ENCODE assay signal across 15 cellular contexts in the genomic region with DNA sequence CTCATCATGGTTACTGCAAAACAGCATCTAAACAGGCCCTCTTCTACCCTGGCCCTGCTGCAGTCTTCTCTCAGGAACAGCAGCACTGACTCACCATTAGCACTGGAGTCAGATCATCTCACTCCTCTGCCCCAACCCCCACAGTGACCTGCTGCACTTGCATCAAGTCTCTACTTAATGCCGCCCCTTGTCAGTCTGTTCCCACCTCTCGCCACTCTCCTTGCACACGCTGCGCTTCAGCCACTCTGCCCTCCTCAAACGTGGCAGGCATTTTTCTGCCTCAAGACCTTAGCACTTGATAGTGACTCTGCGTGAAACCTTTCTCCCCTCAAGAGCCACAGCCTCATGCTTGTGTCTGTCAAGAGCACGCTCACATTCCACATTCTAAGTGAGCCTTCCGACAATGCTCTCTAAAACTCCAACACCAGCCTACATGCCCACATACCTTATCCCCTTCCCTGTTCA. TPM values are rescaled to one million over a fixed set of nuclear protein-coding genes. Genes with fewer than 3 reads are reported as not detected.
DNase-seq lines count a peak whose midpoint lies in the region; ATAC-seq and TF ChIP-seq lines count a peak whose summit lies in the region.
"Had no signal": no experiment of that assay in that cellular context is flagged by ENCODE, and none has a peak within 500 bp of the region (broad histone marks: within the 10 kb centered on the region; RNA-seq: fewer than 3 reads in every experiment).

No MANE protein-coding gene starts in this region.

- no peaks in the 10 kb centered on the region for H3K27me3 ChIP-seq in fibroblast of lung (ENCODE audit: control insufficient read depth, insufficient read depth, low read length)
- H3K27me3 ChIP-seq in A673 (replicated peaks; ENCODE audit: insufficient read depth, low read depth, low read length, poor library complexity) = no peaks in the 10 kb centered on the region
- H3K27me3 ChIP-seq: esophagus muscularis mucosa had no signal

- intact Hi-C loops in mucosa of descending colon (cut with DNase I, micrococcal nuclease) (no loop called here), A673 (cut with micrococcal nuclease; ENCODE audit: unreplicated experiment) (no loop called here)

- peak; percentile 25 for ATAC-seq in mucosa of descending colon

- H3K9ac ChIP-seq in fibroblast of lung (ENCODE audit: insufficient read depth, low read length) = no peak overlapping the region

- no TSS peak for BruUV-seq in A673 (replicated peaks; lab: Mats Ljungman, UMichigan)

- H2AFZ ChIP-seq in fibroblast of lung (ENCODE audit: low read length) = no peak overlapping the region

- peaks cover 22% of the 10 kb centered on the region for H3K4me1 ChIP-seq in fibroblast of lung (ENCODE audit: control insufficient read depth, extremely low read depth, insufficient read depth, low read length)
- H3K4me1 ChIP-seq in mucosa of descending colon (ENCODE audit: low read depth) = no peaks in the 10 kb centered on the region
- no peaks in the 10 kb centered on the region for H3K4me1 ChIP-seq in A673 (ENCODE audit: insufficient read depth, low read length, poor library complexity, severe bottlenecking)

- peak; percentile 52 for DNase-seq in EH (ENCODE audit: low read depth)
- peak; percentile 5 for DNase-seq in NCI-H226
- peak; percentile 59 to 73 for DNase-seq in fibroblast of lung (ENCODE audit: low read depth in 2 of 2)
- no peak for DNase-seq in mucosa of descending colon
- DNase-seq in germinal center (ENCODE audit: low spot score) = no peak
- no peak for DNase-seq in stimulated activated CD8-positive, alpha-beta memory T cell treated with anti-CD3 and anti-CD28 coated beads, Interleukin-4, amount 100 ng/mL, for 48 hours
- DNase-seq in A673 (ENCODE audit: low spot score) = no peak
- no peak for DNase-seq in activated effector memory CD4-positive, alpha-beta T cell treated with anti-CD3 and anti-CD28 coated beads, Interleukin-2, amount 50 U/mL, for 16 hours
- DNase-seq: activated CD4-positive, alpha-beta memory T cell treated with anti-CD3 and anti-CD28 coated beads for 36 hours; CD4-positive, alpha-beta memory T cell; immature natural killer cell; NCI-H1105 treated with DMSO at 0.1 percent for 48 hours; NCI-H510A treated with DMSO at 0.1 percent for 48 hours; right cardiac atrium had no signal

- H3K36me3 ChIP-seq in fibroblast of lung (ENCODE audit: control insufficient read depth, insufficient read depth, low read length) (peaks cover 2% of the 10 kb centered on the region), mucosa of descending colon (ENCODE audit: low read depth) (no peaks in the 10 kb centered on the region), A673 (ENCODE audit: insufficient read depth, low read length, poor library complexity, severe bottlenecking) (no peaks in the 10 kb centered on the region)

- H3K4me2 ChIP-seq in fibroblast of lung (ENCODE audit: extremely low read depth, insufficient read depth, low read length) = no peak overlapping the region

- TF ChIP-seq CTCF in fibroblast of lung (conservative IDR thresholded peaks at IDR 0.05 in 1 of 2, IDR thresholded peaks at IDR 0.05 in 1 of 2; ENCODE audit: low read depth in 1 of 2, low read length in 2 of 2) (no peak), mucosa of descending colon (IDR thresholded peaks at IDR 0.05) (no peak), A673 (conservative IDR thresholded peaks at IDR 0.05; ENCODE audit: low read depth, low read length) (no peak)

- no peak overlapping the region for H3K4me3 ChIP-seq in fibroblast of lung (replicated peaks in 1 of 4; ENCODE audit: control extremely low read depth in 1 of 4, insufficient read depth in 1 of 4, low read depth in 3 of 4, low read length in 4 of 4)
- H3K4me3 ChIP-seq in mucosa of descending colon = no peak overlapping the region
- no peak overlapping the region for H3K4me3 ChIP-seq in A673 (ENCODE audit: low read depth, low read length, poor library complexity, severe bottlenecking)
- H3K4me3 ChIP-seq: esophagus muscularis mucosa had no signal

- H4K20me1 ChIP-seq in fibroblast of lung (ENCODE audit: control insufficient read depth, extremely low read depth, insufficient read depth, low read length) = no peaks in the 10 kb centered on the region

- H3K9me3 ChIP-seq in fibroblast of lung (ENCODE audit: control insufficient read depth, insufficient read depth, low read depth, low read length) (no peaks in the 10 kb centered on the region), mucosa of descending colon (no peaks in the 10 kb centered on the region), A673 (ENCODE audit: low read depth, low read length, poor library complexity, severe bottlenecking) (no peaks in the 10 kb centered on the region)
- H3K9me3 ChIP-seq: esophagus muscularis mucosa had no signal

- H3K27ac ChIP-seq in fibroblast of lung (ENCODE audit: insufficient read depth, low read length) (peak overlapping the region; percentile 40), A673 (ENCODE audit: low read depth, low read length, poor library complexity, severe bottlenecking) (no peak overlapping the region)
- H3K27ac ChIP-seq: esophagus muscularis mucosa had no signal

- POLR2A ChIA-PET in A673 (lab: Charles Lee; ENCODE audit: low non-redundant PET) = no interaction called here

- CTCF ChIA-PET in A673 (lab: Charles Lee) = no interaction called here

- H3K79me2 ChIP-seq in fibroblast of lung (ENCODE audit: control insufficient read depth, insufficient read depth, low read length) = no peaks in the 10 kb centered on the region

RNA-seq across cellular contexts. Expression of a gene that starts 22.1 kb away (rescaled TPM):
- total RNA-seq in fibroblast of lung (71.1 and 92.5 TPM in 2 replicates), mucosa of descending colon (10 to 100 TPM; 17.3 to 27.0 (median 24.6) TPM), A673 (2021) (22.7 and 25.4 TPM in 2 replicates)
- 71.1 and 90.0 TPM in 2 replicates for polyA plus RNA-seq in fibroblast of lung
- 83.8 and 96.4 TPM in 2 replicates for polyA plus RNA-seq in fibroblast of lung (2012)
- polyA minus RNA-seq in fibroblast of lung (ENCODE audit: low replicate concordance) = 19.4 and 33.1 TPM in 2 replicates

RNA-seq across cellular contexts. Expression of a gene that starts 30.2 kb away (rescaled TPM):
- 0.51 and 0.83 TPM in 2 replicates for total RNA-seq in fibroblast of lung
- 0.96 and 1.1 TPM in 2 replicates for polyA plus RNA-seq in fibroblast of lung
- polyA plus RNA-seq in fibroblast of lung (2012) = 0.83 and 0.91 TPM in 2 replicates
- not detected in 2 replicates for polyA minus RNA-seq in fibroblast of lung (ENCODE audit: low replicate concordance)
- under 1 TPM in 1 of 3 donors, not detected in 2; 0.32 TPM for total RNA-seq in mucosa of descending colon
- total RNA-seq in A673 (2021) = not detected in 2 replicates
- total RNA-seq: activated CD4-positive, alpha-beta memory T cell treated with anti-CD3 and anti-CD28 coated beads for 36 hours; CD4-positive, alpha-beta memory T cell had no signal
- polyA plus RNA-seq: immature natural killer cell had no signal

Comparison
In these comparisons a context has a peak if more than half of its experiments do, and no peak if none do; other contexts are left out.
1. DNase-seq: peak in EH (single experiment), NCI-H226 (single experiment) and fibroblast of lung (2 of 2); none in mucosa of descending colon (0 of 3), germinal center (single experiment), stimulated activated CD8-positive, alpha-beta memory T cell treated with anti-CD3 and anti-CD28 coated beads, Interleukin-4, amount 100 ng/mL, for 48 hours (single experiment), A673 (single experiment) and activated effector memory CD4-positive, alpha-beta T cell treated with anti-CD3 and anti-CD28 coated beads, Interleukin-2, amount 50 U/mL, for 16 hours (single experiment).